ENCODE assay signal across 13 cellular contexts in the genomic region with DNA sequence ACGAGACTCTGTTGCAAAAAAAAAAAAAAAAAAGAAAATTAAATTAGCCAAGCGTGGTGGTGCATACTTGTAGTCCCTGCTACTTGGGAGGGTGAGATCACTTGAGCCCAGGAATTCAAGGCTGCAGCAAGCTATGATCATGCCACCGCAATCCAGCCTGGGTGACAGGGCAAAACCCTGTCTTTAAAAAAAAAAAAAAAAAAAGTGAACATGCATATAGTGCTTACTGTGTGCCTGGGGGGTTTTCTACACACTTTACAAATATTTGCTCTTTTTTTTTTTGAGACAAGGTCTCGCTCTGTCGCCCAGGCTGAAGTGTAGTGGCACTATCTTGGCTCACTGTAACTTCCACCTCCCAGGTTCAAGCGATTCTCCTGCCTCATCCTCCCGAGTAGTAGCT. TPM values are rescaled to one million over a fixed set of nuclear protein-coding genes. Genes with fewer than 3 reads are reported as not detected.
"Had no signal": no experiment of that assay in that cellular context is flagged by ENCODE, and none has a peak within 500 bp of the region (broad histone marks: within the 10 kb centered on the region; RNA-seq: fewer than 3 reads in every experiment).

No MANE protein-coding gene starts in this region.

- FAIRE-seq: HepG2 had no signal

- H3K27ac Mint-ChIP-seq: IgD-negative memory B cell had no signal

- H3K4me1 ChIP-seq: HAP-1 had no signal

- ATAC-seq: HCT116, HepG2 had no signal

- H3K4me3 Mint-ChIP-seq: HFFc6 had no signal

- H3K9me3 ChIP-seq: HAP-1 had no signal

- H3K9me3 Mint-ChIP-seq: HFFc6, IgD-negative memory B cell had no signal

- H3K9ac ChIP-seq: GM23248, KMS-11 had no signal

- H3K27me3 Mint-ChIP-seq: IgD-negative memory B cell had no signal

- H3K27ac ChIP-seq: GM23248, HL-60, KMS-11 had no signal

- H3K4me3 ChIP-seq: GM23248, HAP-1 had no signal

- DNase-seq: GM23248, GOT3, H7, HFFc6, KBM-7 had no signal

- H3K36me3 ChIP-seq: HAP-1 had no signal

- H3K4me2 ChIP-seq: KMS-11 had no signal

- H2AFZ ChIP-seq: GM23248 had no signal

RNA-seq across cellular contexts. Expression of gene CRYBB1, which starts 40.7 kb away (rescaled TPM):
- total RNA-seq: GM23248, H4, HepG2, HFFc6, HT1080 had no signal
- polyA plus RNA-seq: GM23248, HepG2 had no signal

RNA-seq across cellular contexts. Expression of gene CRYBA4, which starts 44.7 kb away (rescaled TPM):
- total RNA-seq: GM23248, H4, H7, HepG2, HFFc6, HT1080 had no signal
- polyA plus RNA-seq: GM23248, HepG2, IgD-negative memory B cell had no signal
